In genomic region chr5:3428355-3428754, GRCh38 we compare ENCODE assay signal across 26 cellular contexts.
A peak's percentile ranks its signal among the peaks of the same experiment; 100 is the strongest.
DNase-seq lines count a peak whose midpoint lies in the region; ATAC-seq and TF ChIP-seq lines count a peak whose summit lies in the region.
"Had no signal": no experiment of that assay in that cellular context is flagged by ENCODE, and none has a peak within 500 bp of the region (broad histone marks: within the 10 kb centered on the region; RNA-seq: fewer than 3 reads in every experiment).

No MANE protein-coding gene starts in this region.

- ATAC-seq in GM21786 (IDR thresholded peaks at IDR 0.05; ENCODE audit: unreplicated experiment), result no peak
- ATAC-seq: activated T-cell treated with anti-CD3 and anti-CD28 coated beads, Interleukin-2, amount 50 U/mL, for 4 hours; left ventricle myocardium superior; naive thymus-derived CD8-positive, alpha-beta T cell; stimulated activated naive B cell treated with anti-CD40 and anti-IgM and Interleukin-4, amounts not matched to agents 10 μg/mL and 1 μg/mL and 100 μg/mL, for 72 hours had no signal

- no peak for TF ChIP-seq CTCF in vagina (IDR thresholded peaks at IDR 0.05)

- no peak overlapping the region for H3K27ac ChIP-seq in vagina
- H3K27ac ChIP-seq: BLaER1, Peyer's patch, SJSA1, spleen, suprapubic skin had no signal

- TF ChIP-seq POLR2A in vagina (IDR thresholded peaks at IDR 0.05), result no peak

- intact Hi-C loops in head of caudate nucleus (cut with DNase I) (no loop called here), vagina (cut with DNase I) (no loop called here)

- H3K9me3 ChIP-seq in vagina, result no peaks in the 10 kb centered on the region
- H3K9me3 ChIP-seq: HAP-1, Peyer's patch, suprapubic skin had no signal

- H3K27me3 ChIP-seq in vagina, result no peaks in the 10 kb centered on the region
- H3K27me3 ChIP-seq: BLaER1, Peyer's patch, SJSA1 had no signal

- H3K4me1 ChIP-seq in vagina, result no peaks in the 10 kb centered on the region
- H3K4me1 ChIP-seq: BLaER1, Caco-2, HAP-1, Peyer's patch, SJSA1, spleen, suprapubic skin had no signal

- no peak overlapping the region for H3K4me3 ChIP-seq in vagina
- H3K4me3 ChIP-seq: BLaER1, HAP-1, Peyer's patch, SJSA1, spleen, suprapubic skin had no signal

- H3K36me3 ChIP-seq in vagina, result no peaks in the 10 kb centered on the region
- H3K36me3 ChIP-seq: BLaER1, HAP-1, Peyer's patch, SJSA1, spleen, suprapubic skin had no signal

- DNase-seq in Ammon's horn (ENCODE audit: low spot score) (peak; percentile 27), NCI-H1092 (lab: John Stamatoyannopoulos, UW) (peak; percentile 93), NCI-H2171 (lab: John Stamatoyannopoulos, UW) (peak; percentile 94), head of caudate nucleus (peak in 23 of 42 donors; percentile 7 to 54 (median 23)), vagina (ENCODE audit: extremely low spot score in 2 of 2) (no peak), DMS79 (lab: John Stamatoyannopoulos, UW) (no peak), foreskin melanocyte (no peak)
- DNase-seq: activated CD4-positive, alpha-beta T cell treated with anti-CD3 and anti-CD28 coated beads for 1 hour; activated naive CD4-positive, alpha-beta T cell; activated T-cell treated with anti-CD3 and anti-CD28 coated beads, Interleukin-2, amount 50 U/mL, for 4 hours; Caco-2; EL; hippocampal formation; Karpas-422; left ventricle myocardium superior; naive thymus-derived CD8-positive, alpha-beta T cell; Peyer's patch; spleen; stimulated activated CD4-positive, alpha-beta T cell treated with anti-CD3 and anti-CD28 coated beads, Interleukin-4, amount 100 ng/mL, for 24 hours; stimulated activated naive B cell treated with anti-CD40 and anti-IgM and Interleukin-4, amounts not matched to agents 10 μg/mL and 1 μg/mL and 100 μg/mL, for 72 hours; T-helper 1 cell had no signal

Comparison
In these comparisons a context has a peak if more than half of its experiments do, and no peak if none do; other contexts are left out.
1. DNase-seq: peak in Ammon's horn (single experiment), NCI-H1092 (single experiment), NCI-H2171 (single experiment) and head of caudate nucleus (23 of 42); none in vagina (0 of 2), DMS79 (single experiment) and foreskin melanocyte (single experiment).